8 cellular contexts compared by ENCODE assay signal in genomic region chr6:138970856-138971425, GRCh38. TPM values are rescaled to one million over a fixed set of nuclear protein-coding genes. Genes with fewer than 3 reads are reported as not detected.
DNase-seq lines count a peak whose midpoint lies in the region; ATAC-seq and TF ChIP-seq lines count a peak whose summit lies in the region.

No MANE protein-coding gene starts in this region.

- BruUV-seq in MCF 10A (replicated peaks; lab: Mats Ljungman, UMichigan): TSS peak; percentile 88

- intact Hi-C loops in MCF 10A (cut with micrococcal nuclease) (no loop called here), breast epithelium (cut with DNase I; ENCODE audit: low total_unique reads) (no loop called here), activated B cell treated with CpG ODN at 0.5 μM for 24 hours (cut with micrococcal nuclease) (no loop called here), right cardiac atrium (cut with DNase I) (no loop called here), testis (cut with DNase I; ENCODE audit: low total_unique reads) (no loop called here)

- no peaks in the 10 kb centered on the region for H3K36me3 Mint-ChIP-seq in MCF 10A (ENCODE audit: insufficient read depth, unreplicated experiment)
- H3K36me3 Mint-ChIP-seq in activated B cell treated with CpG ODN at 0.5 μM for 24 hours (ENCODE audit: low read depth): no peaks in the 10 kb centered on the region

- H3K27ac ChIP-seq in breast epithelium (no peak overlapping the region), right cardiac atrium (ENCODE audit: low read length) (peak overlapping the region; percentile 93), testis (peak overlapping the region; percentile 20 to 60)

- TF ChIP-seq CTCF in MCF 10A (IDR thresholded peaks at IDR 0.05; ENCODE audit: unreplicated experiment) (no peak), breast epithelium (IDR thresholded peaks at IDR 0.05) (no peak), activated B cell treated with CpG ODN at 0.5 μM for 24 hours (IDR thresholded peaks at IDR 0.05) (no peak), testis (IDR thresholded peaks at IDR 0.05) (no peak)

- CTCF ChIA-PET in MCF 10A (lab: Yijun Ruan, JAX): interaction anchor here (0.6 to 2.1 kb wide), 7 partner anchors 11 to 205 kb away, joined by 3 to 6 read pairs (median 4); partner anchors contain the start of gene REPS1
- CTCF ChIA-PET in activated B cell treated with CpG ODN at 0.5 μM for 24 hours (lab: Charles Lee): no interaction called here

- peaks cover 47% of the 10 kb centered on the region for H3K4me1 Mint-ChIP-seq in MCF 10A (ENCODE audit: insufficient read depth, unreplicated experiment)
- H3K4me1 Mint-ChIP-seq in activated B cell treated with CpG ODN at 0.5 μM for 24 hours: peaks cover 53% of the 10 kb centered on the region

- H3K27me3 ChIP-seq in breast epithelium (no peaks in the 10 kb centered on the region), right cardiac atrium (ENCODE audit: control insufficient read depth, insufficient read depth) (no peaks in the 10 kb centered on the region), testis (no peaks in the 10 kb centered on the region)

- ATAC-seq in activated B cell treated with CpG ODN at 0.5 μM for 24 hours (ENCODE audit: low read depth) (peak; percentile 25), right cardiac atrium (peak; percentile 91 to 93), HG03039 (IDR thresholded peaks at IDR 0.05; ENCODE audit: unreplicated experiment) (no peak)

- POLR2A ChIA-PET in MCF 10A (lab: Yijun Ruan, JAX) (interaction anchor here (0.6 to 6.6 kb wide), 7 partner anchors 11 to 177 kb away, joined by 3 to 57 read pairs (median 11); partner anchors contain the start of gene REPS1), activated B cell treated with CpG ODN at 0.5 μM for 24 hours (lab: Charles Lee) (no interaction called here)

- WGBS in right cardiac atrium: 8% methylated on average over 1 of the region's 1 CpG
- WGBS in testis, 2 donors: 22 to 33% methylated on average over 1 of the region's 1 CpG

- DNase-seq in MCF 10A (ENCODE audit: unreplicated experiment): peak; percentile 89
- no peak for DNase-seq in breast epithelium (ENCODE audit: low spot score in 2 of 2)
- DNase-seq in activated B cell treated with CpG ODN at 0.5 μM for 24 hours: no peak
- peak in 1 of 3 donors; percentile 37 for DNase-seq in right cardiac atrium
- DNase-seq in testis: no peak
- no peak for DNase-seq in activated effector memory CD4-positive, alpha-beta T cell treated with anti-CD3 and anti-CD28 coated beads, Interleukin-2, amount 50 U/mL, for 16 hours
- no peak for DNase-seq in NCI-H1105 treated with DMSO at 0.1 percent for 48 hours (lab: John Stamatoyannopoulos, UW)

- H3K36me3 ChIP-seq in breast epithelium: no peaks in the 10 kb centered on the region
- no peaks in the 10 kb centered on the region for H3K36me3 ChIP-seq in testis (ENCODE audit: low read depth, missing control alignments)

- H3K9me3 ChIP-seq in breast epithelium (no peaks in the 10 kb centered on the region), right cardiac atrium (ENCODE audit: control insufficient read depth, low read length) (no peaks in the 10 kb centered on the region), testis (no peaks in the 10 kb centered on the region)

- TF ChIP-seq POLR2A in breast epithelium (IDR thresholded peaks at IDR 0.05): no peak
- no peak for TF ChIP-seq POLR2A in testis (IDR thresholded peaks at IDR 0.05)

- H3K9me3 Mint-ChIP-seq in MCF 10A (ENCODE audit: unreplicated experiment) (no peaks in the 10 kb centered on the region), activated B cell treated with CpG ODN at 0.5 μM for 24 hours (no peaks in the 10 kb centered on the region)

- H3K27ac Mint-ChIP-seq in MCF 10A (ENCODE audit: low read depth, unreplicated experiment): peak overlapping the region; percentile 79
- no peak overlapping the region for H3K27ac Mint-ChIP-seq in activated B cell treated with CpG ODN at 0.5 μM for 24 hours

- H3K4me3 ChIP-seq in breast epithelium: no peak overlapping the region
- no peak overlapping the region for H3K4me3 ChIP-seq in right cardiac atrium (ENCODE audit: low read length)
- H3K4me3 ChIP-seq in testis: no peak overlapping the region

- no peaks in the 10 kb centered on the region for H3K27me3 Mint-ChIP-seq in MCF 10A (ENCODE audit: insufficient read depth, unreplicated experiment)
- no peaks in the 10 kb centered on the region for H3K27me3 Mint-ChIP-seq in activated B cell treated with CpG ODN at 0.5 μM for 24 hours

- H3K4me1 ChIP-seq in breast epithelium (peaks cover 0 to 7% of the 10 kb centered on the region in 2 donors), right cardiac atrium (ENCODE audit: control insufficient read depth, insufficient read depth, low read length) (peaks cover 12% of the 10 kb centered on the region), testis (peaks cover 50% of the 10 kb centered on the region)

- peak overlapping the region; percentile 8 for H3K4me3 Mint-ChIP-seq in MCF 10A (ENCODE audit: unreplicated experiment)
- H3K4me3 Mint-ChIP-seq in activated B cell treated with CpG ODN at 0.5 μM for 24 hours: no peak overlapping the region

RNA-seq across cellular contexts. Expression of gene REPS1, which starts 17.1 kb away (rescaled TPM):
- total RNA-seq in MCF 10A (2022) (54.8 and 65.3 TPM in 2 replicates), breast epithelium (10 to 100 TPM; 40.5 to 79.9 (median 66.5) TPM), activated B cell treated with CpG ODN at 0.5 μM for 24 hours (44.8 and 58.8 TPM in 2 replicates), right cardiac atrium (10 to 100 TPM; 35.3 to 40.9 (median 37.3) TPM), testis (100 to 1,000 TPM; 160 to 170 TPM)
- polyA plus RNA-seq in right cardiac atrium (18.1 TPM), testis (ENCODE audit: insufficient read depth, low read depth, low replicate concordance) (82.0 TPM)

RNA-seq across cellular contexts. Expression of gene ABRACL, which starts 57.6 kb away (rescaled TPM):
- total RNA-seq in MCF 10A (2022) (24.0 and 36.8 TPM in 2 replicates), breast epithelium (10 to 100 TPM; 10.9 to 26.9 (median 17.4) TPM), activated B cell treated with CpG ODN at 0.5 μM for 24 hours (63.5 and 63.8 TPM in 2 replicates), right cardiac atrium (1 to 10 TPM; 4.5 to 8.0 (median 7.6) TPM), testis (10 to 100 TPM; 43.5 to 60.3 TPM)
- polyA plus RNA-seq in right cardiac atrium (11.0 TPM), testis (ENCODE audit: insufficient read depth, low read depth, low replicate concordance) (59.5 TPM)

Comparison
In these comparisons a context has a peak if more than half of its experiments do, and no peak if none do; other contexts are left out.
1. H3K27ac ChIP-seq: peak in right cardiac atrium (single experiment) and testis (2 of 2); none in breast epithelium (0 of 2).